11 cellular contexts compared by ENCODE assay signal in genomic region chr16:10749680-10750035, GRCh38. TPM values are rescaled to one million over a fixed set of nuclear protein-coding genes. Genes with fewer than 3 reads are reported as not detected.
DNase-seq lines count a peak whose midpoint lies in the region; ATAC-seq and TF ChIP-seq lines count a peak whose summit lies in the region.
"Had no signal": no experiment of that assay in that cellular context is flagged by ENCODE, and none has a peak within 500 bp of the region (broad histone marks: within the 10 kb centered on the region; RNA-seq: fewer than 3 reads in every experiment).

No MANE protein-coding gene starts in this region.

- intact Hi-C loops in CD8-positive, alpha-beta T cell (cut with DNase I, micrococcal nuclease) = loop anchor here (5.0 to 10.0 kb wide), 4 partner anchors 505 to 1225 kb away; partner anchors contain the start of genes GSPT1 (in 1 of the 2), RSL1D1 (in 1 of the 2), SNX29 (in 1 of the 2) and SOCS1 (in 1 of the 2)

- peaks cover 2% of the 10 kb centered on the region for H3K4me1 ChIP-seq in CD8-positive, alpha-beta T cell (ENCODE audit: insufficient read depth, low read length)

- no peaks in the 10 kb centered on the region for H3K9me3 Mint-ChIP-seq in CD8-positive, alpha-beta T cell
- H3K9me3 Mint-ChIP-seq in naive thymus-derived CD8-positive, alpha-beta T cell = no peaks in the 10 kb centered on the region
- H3K9me3 Mint-ChIP-seq: activated B cell treated with CpG ODN at 0.5 μM for 24 hours had no signal

- H3K4me1 Mint-ChIP-seq in CD8-positive, alpha-beta T cell (ENCODE audit: low read depth) = peaks cover 18% of the 10 kb centered on the region
- H3K4me1 Mint-ChIP-seq in naive thymus-derived CD8-positive, alpha-beta T cell = peaks cover 4 to 45% (median 28%) of the 10 kb centered on the region in 4 donors

- no peaks in the 10 kb centered on the region for H3K27me3 Mint-ChIP-seq in CD8-positive, alpha-beta T cell (ENCODE audit: low read depth)
- H3K27me3 Mint-ChIP-seq in naive thymus-derived CD8-positive, alpha-beta T cell = no peaks in the 10 kb centered on the region
- H3K27me3 Mint-ChIP-seq: activated B cell treated with CpG ODN at 0.5 μM for 24 hours had no signal

- TF ChIP-seq CTCF in CD8-positive, alpha-beta T cell (IDR thresholded peaks at IDR 0.05) = no peak

- DNase-seq in CD8-positive, alpha-beta T cell = no peak
- peak; percentile 6 for DNase-seq in HS-5 (ENCODE audit: low read depth)
- DNase-seq in naive thymus-derived CD8-positive, alpha-beta T cell = no peak
- DNase-seq in T-helper 9 cell = no peak
- DNase-seq in retina = no peak
- DNase-seq in middle frontal gyrus (ENCODE audit: extremely low spot score, low spot score) = no peak
- DNase-seq: activated B cell treated with CpG ODN at 0.5 μM for 24 hours; NCI-H2171 treated with DMSO at 0.1 percent for 48 hours; stimulated activated CD4-positive, alpha-beta T cell treated with anti-CD3 and anti-CD28 coated beads, Interleukin-4, amount 100 ng/mL, for 24 hours had no signal

- peaks cover 84% of the 10 kb centered on the region for H3K36me3 Mint-ChIP-seq in CD8-positive, alpha-beta T cell
- peaks cover 3 to 88% (median 28%) of the 10 kb centered on the region in 3 donors for H3K36me3 Mint-ChIP-seq in naive thymus-derived CD8-positive, alpha-beta T cell

- H3K4me3 Mint-ChIP-seq in CD8-positive, alpha-beta T cell = no peak overlapping the region
- H3K4me3 Mint-ChIP-seq in naive thymus-derived CD8-positive, alpha-beta T cell = no peak overlapping the region
- H3K4me3 Mint-ChIP-seq: activated B cell treated with CpG ODN at 0.5 μM for 24 hours had no signal

- H3K27me3 ChIP-seq in CD8-positive, alpha-beta T cell (ENCODE audit: insufficient read depth, low read length) = no peaks in the 10 kb centered on the region
- H3K27me3 ChIP-seq: suprapubic skin had no signal

- POLR2A ChIA-PET in CD8-positive, alpha-beta T cell (lab: Charles Lee) = no interaction called here
- POLR2A ChIA-PET in naive thymus-derived CD8-positive, alpha-beta T cell (lab: Charles Lee) = interaction anchor here (0.7 kb wide), 1 partner anchor 37 kb away, joined by 4 read pairs; no protein-coding TSS in a partner anchor

- peaks cover 42% of the 10 kb centered on the region for H3K36me3 ChIP-seq in CD8-positive, alpha-beta T cell (ENCODE audit: insufficient read depth, low read length)

- CTCF ChIA-PET in CD8-positive, alpha-beta T cell (lab: Charles Lee) = interaction anchor here (1.3 kb wide), 2 partner anchors 13 to 169 kb away, joined by 4 to 6 read pairs; no protein-coding TSS in a partner anchor

- H3K27ac ChIP-seq in CD8-positive, alpha-beta T cell (ENCODE audit: low read depth, low read length) = no peak overlapping the region
- H3K27ac ChIP-seq in cingulate gyrus (ENCODE audit: low read depth, low read length) = peak overlapping the region; percentile 32
- H3K27ac ChIP-seq: suprapubic skin had no signal

- H3K9me3 ChIP-seq in CD8-positive, alpha-beta T cell (ENCODE audit: low read length) = no peaks in the 10 kb centered on the region
- H3K9me3 ChIP-seq: suprapubic skin had no signal

- H3K27ac Mint-ChIP-seq in CD8-positive, alpha-beta T cell = peak overlapping the region; percentile 49
- peak overlapping the region in 6 of 10 donors; percentile 11 to 85 (median 48) for H3K27ac Mint-ChIP-seq in naive thymus-derived CD8-positive, alpha-beta T cell
- H3K27ac Mint-ChIP-seq: activated B cell treated with CpG ODN at 0.5 μM for 24 hours had no signal

- ATAC-seq in CD8-positive, alpha-beta T cell = peak; percentile 25
- peak in 1 of 2 donors; percentile 18 for ATAC-seq in naive thymus-derived CD8-positive, alpha-beta T cell

- no peak overlapping the region for H3K4me3 ChIP-seq in CD8-positive, alpha-beta T cell (ENCODE audit: low read depth, low read length)
- H3K4me3 ChIP-seq: suprapubic skin had no signal

RNA-seq across cellular contexts. Expression of gene NUBP1, which starts 6.0 kb away (rescaled TPM):
- 10 to 100 TPM; 22.8 to 25.1 TPM for total RNA-seq in CD8-positive, alpha-beta T cell
- 10 to 100 TPM; 27.3 to 29.7 TPM for total RNA-seq in naive thymus-derived CD8-positive, alpha-beta T cell
- 10 to 100 TPM; 22.7 to 34.5 (median 30.0) TPM for polyA plus RNA-seq in naive thymus-derived CD8-positive, alpha-beta T cell

RNA-seq across cellular contexts. Expression of gene TEKT5, which starts 54.9 kb away (rescaled TPM):
- not detected for total RNA-seq in CD8-positive, alpha-beta T cell
- total RNA-seq in naive thymus-derived CD8-positive, alpha-beta T cell = under 1 TPM in 1 of 2 experiments, not detected in 1; 0.68 TPM
- polyA plus RNA-seq in naive thymus-derived CD8-positive, alpha-beta T cell = not detected
- total RNA-seq: activated B cell treated with CpG ODN at 0.5 μM for 24 hours had no signal
